10 cellular contexts compared by ENCODE assay signal in genomic region chr1:77834771-77835334, GRCh38. TPM values are rescaled to one million over a fixed set of nuclear protein-coding genes. Genes with fewer than 3 reads are reported as not detected.
A peak's percentile ranks its signal among the peaks of the same experiment; 100 is the strongest.
DNase-seq lines count a peak whose midpoint lies in the region; ATAC-seq and TF ChIP-seq lines count a peak whose summit lies in the region.
"Had no signal": no experiment of that assay in that cellular context is flagged by ENCODE, and none has a peak within 500 bp of the region (broad histone marks: within the 10 kb centered on the region; RNA-seq: fewer than 3 reads in every experiment).

No MANE protein-coding gene starts in this region.

- no peaks in the 10 kb centered on the region for H3K79me2 ChIP-seq in parathyroid adenoma

- H3K9me3 Mint-ChIP-seq in naive thymus-derived CD8-positive, alpha-beta T cell = no peaks in the 10 kb centered on the region
- H3K9me3 Mint-ChIP-seq: activated naive CD8-positive, alpha-beta T cell treated with anti-CD3 and anti-CD28 coated beads, Interleukin-2, amount 10 ng/mL, durations not matched to agents 7 days and 5 days had no signal

- H3K36me3 Mint-ChIP-seq in naive thymus-derived CD8-positive, alpha-beta T cell = peaks cover 0 to 74% (median 17%) of the 10 kb centered on the region in 3 donors

- H2AFZ ChIP-seq in parathyroid adenoma = no peak overlapping the region

- H3K36me3 ChIP-seq in parathyroid adenoma (ENCODE audit: control insufficient read depth, insufficient read depth, low read length) = no peaks in the 10 kb centered on the region

- DNase-seq in DMS153 (lab: John Stamatoyannopoulos, UW) (peak; percentile 1), NCI-H774 (lab: John Stamatoyannopoulos, UW) (peak; percentile 8), fibroblast of the aortic adventitia (ENCODE audit: low read depth) (peak; percentile 88), activated T-cell treated with anti-CD3 and anti-CD28 coated beads for 4 hours (no peak), NCI-H524 (lab: John Stamatoyannopoulos, UW) (no peak)
- DNase-seq in naive thymus-derived CD8-positive, alpha-beta T cell = no peak
- DNase-seq: activated naive CD8-positive, alpha-beta T cell treated with anti-CD3 and anti-CD28 coated beads, Interleukin-2, amount 10 ng/mL, durations not matched to agents 7 days and 5 days; islet precursor cell had no signal

- peaks cover 3% of the 10 kb centered on the region for H3K4me1 ChIP-seq in parathyroid adenoma

- H3K27me3 ChIP-seq in parathyroid adenoma (ENCODE audit: control insufficient read depth, insufficient read depth, low read length) = no peaks in the 10 kb centered on the region

- H3K4me1 Mint-ChIP-seq in naive thymus-derived CD8-positive, alpha-beta T cell = peaks cover 0 to 7% (median 3%) of the 10 kb centered on the region in 4 donors
- H3K4me1 Mint-ChIP-seq: activated naive CD8-positive, alpha-beta T cell treated with anti-CD3 and anti-CD28 coated beads, Interleukin-2, amount 10 ng/mL, durations not matched to agents 7 days and 5 days had no signal

- POLR2A ChIA-PET in naive thymus-derived CD8-positive, alpha-beta T cell (lab: Charles Lee) = no interaction called here

- no peak overlapping the region for H3K4me3 ChIP-seq in fibroblast of the aortic adventitia (ENCODE audit: low read depth, low read length)
- H3K4me3 ChIP-seq in parathyroid adenoma (ENCODE audit: low read depth, low read length) = no peak overlapping the region

- ATAC-seq in HG02759 (IDR thresholded peaks at IDR 0.05; ENCODE audit: unreplicated experiment) = no peak
- ATAC-seq in naive thymus-derived CD8-positive, alpha-beta T cell = no peak

- H3K27me3 Mint-ChIP-seq in naive thymus-derived CD8-positive, alpha-beta T cell = no peaks in the 10 kb centered on the region
- H3K27me3 Mint-ChIP-seq: activated naive CD8-positive, alpha-beta T cell treated with anti-CD3 and anti-CD28 coated beads, Interleukin-2, amount 10 ng/mL, durations not matched to agents 7 days and 5 days had no signal

- no peak for TF ChIP-seq CTCF in fibroblast of the aortic adventitia (IDR thresholded peaks at IDR 0.05; ENCODE audit: insufficient read depth, low read length)
- no peak for TF ChIP-seq CTCF in parathyroid adenoma (IDR thresholded peaks at IDR 0.05)

- peak overlapping the region; percentile 29 for H3K27ac ChIP-seq in parathyroid adenoma

- H3K4me3 Mint-ChIP-seq in naive thymus-derived CD8-positive, alpha-beta T cell = no peak overlapping the region
- H3K4me3 Mint-ChIP-seq: activated naive CD8-positive, alpha-beta T cell treated with anti-CD3 and anti-CD28 coated beads, Interleukin-2, amount 10 ng/mL, durations not matched to agents 7 days and 5 days had no signal

- no peak overlapping the region for H3K9ac ChIP-seq in parathyroid adenoma

- H3K4me2 ChIP-seq in parathyroid adenoma (ENCODE audit: low read length) = peak overlapping the region; percentile 32

- no peak overlapping the region for H3K27ac Mint-ChIP-seq in naive thymus-derived CD8-positive, alpha-beta T cell
- H3K27ac Mint-ChIP-seq: activated naive CD8-positive, alpha-beta T cell treated with anti-CD3 and anti-CD28 coated beads, Interleukin-2, amount 10 ng/mL, durations not matched to agents 7 days and 5 days had no signal

- H3K9me3 ChIP-seq in parathyroid adenoma (ENCODE audit: control insufficient read depth, low read length) = no peaks in the 10 kb centered on the region

RNA-seq across cellular contexts. Expression of gene NEXN, which starts 53.6 kb away (rescaled TPM):
- 17.6 and 66.4 TPM in 2 replicates for total RNA-seq in fibroblast of the aortic adventitia (ENCODE audit: low replicate concordance)
- total RNA-seq in naive thymus-derived CD8-positive, alpha-beta T cell = under 1 TPM; 0.26 to 0.33 TPM
- polyA plus RNA-seq in naive thymus-derived CD8-positive, alpha-beta T cell = 1 to 10 TPM in 1 of 3 donors, under 1 TPM in 2; 0.36 to 1.7 (median 0.74) TPM

RNA-seq across cellular contexts. Expression of gene MIGA1, which starts 55.4 kb away (rescaled TPM):
- total RNA-seq in fibroblast of the aortic adventitia (ENCODE audit: low replicate concordance) = 19.3 and 32.4 TPM in 2 replicates
- total RNA-seq in naive thymus-derived CD8-positive, alpha-beta T cell = 10 to 100 TPM; 21.4 to 22.2 TPM
- polyA plus RNA-seq in naive thymus-derived CD8-positive, alpha-beta T cell = 10 to 100 TPM in 1 of 3 donors, 1 to 10 TPM in 2; 7.1 to 11.8 (median 8.8) TPM

Comparison
In these comparisons a context has a peak if more than half of its experiments do, and no peak if none do; other contexts are left out.
1. DNase-seq: peak in DMS153 (single experiment), NCI-H774 (single experiment) and fibroblast of the aortic adventitia (single experiment); none in naive thymus-derived CD8-positive, alpha-beta T cell (0 of 10), activated T-cell treated with anti-CD3 and anti-CD28 coated beads for 4 hours (single experiment) and NCI-H524 (0 of 2).
2. RNA of gene NEXN, which starts 53.6 kb away (total RNA-seq): 17.6 to 66.4 TPM in fibroblast of the aortic adventitia; 0.26 to 0.33 TPM in naive thymus-derived CD8-positive, alpha-beta T cell; every median in the first group is over 10 times any median in the second.